In genomic region chr7:100389437-100390088, GRCh38 we compare ENCODE assay signal across 26 cellular contexts.
"Had no signal": no experiment of that assay in that cellular context is flagged by ENCODE, and none has a peak within 500 bp of the region (broad histone marks: within the 10 kb centered on the region; RNA-seq: fewer than 3 reads in every experiment).

No MANE protein-coding gene starts in this region.

- H3K27me3 ChIP-seq: heart left ventricle had no signal

- ATAC-seq: activated CD4-positive, CD25-positive, alpha-beta regulatory T cell treated with anti-CD3 and anti-CD28 coated beads, Interleukin-2, amount 50 U/mL, for 24 hours; effector memory CD8-positive, alpha-beta T cell; left lobe of liver; lower lobe of right lung; naive thymus-derived CD8-positive, alpha-beta T cell; stimulated activated memory B cell treated with anti-CD40 and anti-IgM and Interleukin-4, amounts not matched to agents 10 μg/mL and 1 μg/mL and 100 μg/mL, for 72 hours; stimulated activated naive CD8-positive, alpha-beta T cell treated with anti-CD3 and anti-CD28 coated beads, Interleukin-15, amount 100 ng/mL, for 72 hours had no signal

- H3K36me3 ChIP-seq: brain microvascular endothelial cell, heart left ventricle, lower lobe of right lung, WERI-Rb-1 had no signal

- DNase-seq: activated CD4-positive, alpha-beta T cell treated with anti-CD3 and anti-CD28 coated beads for 48 hours; activated CD4-positive, alpha-beta T cell treated with anti-CD3 and anti-CD28 coated beads, Interleukin-2, amount 50 U/mL, for 48 hours; activated CD8-positive, alpha-beta memory T cell treated with anti-CD3 and anti-CD28 coated beads for 24 hours; activated effector memory CD4-positive, alpha-beta T cell treated with Interleukin-2 at 50 U/mL for 16 hours; activated naive CD4-positive, alpha-beta T cell treated with Interleukin-2 at 50 U/mL for 16 hours; brain microvascular endothelial cell; effector memory CD8-positive, alpha-beta T cell; heart left ventricle; hypothalamus; immature natural killer cell; kidney glomerular epithelial cell; lower lobe of right lung; mesenchymal stem cell; naive thymus-derived CD8-positive, alpha-beta T cell; posterior cingulate gyrus; stimulated activated CD4-positive, alpha-beta T cell treated with anti-CD3 and anti-CD28 coated beads, Interleukin-1b, Interleukin-23, amount 100 ng/mL, for 48 hours; stimulated activated CD4-positive, alpha-beta T cell treated with anti-CD3 and anti-CD28 coated beads, Interleukin-4, amount 100 ng/mL, for 4 hours; stimulated activated CD8-positive, alpha-beta memory T cell treated with anti-CD3 and anti-CD28 coated beads, Interleukin-4, amount 100 ng/mL, for 48 hours; stimulated activated naive CD8-positive, alpha-beta T cell treated with anti-CD3 and anti-CD28 coated beads, Interleukin-15, amount 100 ng/mL, for 72 hours; T-helper 9 cell; WERI-Rb-1 had no signal

- H3K4me3 ChIP-seq: coronary artery, heart left ventricle, lower lobe of right lung, smooth muscle cell had no signal

- H3K4me1 ChIP-seq: lower lobe of right lung had no signal

- H3K27ac ChIP-seq: brain microvascular endothelial cell, coronary artery, heart left ventricle, lower lobe of right lung, WERI-Rb-1 had no signal

- H3K9me3 ChIP-seq: lower lobe of right lung had no signal
